ENCODE assay signal across 1 cellular context in genomic region chr19:40819479-40820234, GRCh38.
A peak's percentile ranks its signal among the peaks of the same experiment; 100 is the strongest.
TF ChIP-seq lines count a peak whose summit lies in the region.

No MANE protein-coding gene starts in this region.

TF ChIP-seq in SK-N-SH, 30 proteins besides CTCF, POLR2A, EP300 and RAD21:
- TF ChIP-seq SMC3 (IDR thresholded peaks at IDR 0.05; ENCODE audit: low read depth, low read length), result peak; percentile 46
